Comparison of ENCODE assay signal across 7 cellular contexts in the genomic region with DNA sequence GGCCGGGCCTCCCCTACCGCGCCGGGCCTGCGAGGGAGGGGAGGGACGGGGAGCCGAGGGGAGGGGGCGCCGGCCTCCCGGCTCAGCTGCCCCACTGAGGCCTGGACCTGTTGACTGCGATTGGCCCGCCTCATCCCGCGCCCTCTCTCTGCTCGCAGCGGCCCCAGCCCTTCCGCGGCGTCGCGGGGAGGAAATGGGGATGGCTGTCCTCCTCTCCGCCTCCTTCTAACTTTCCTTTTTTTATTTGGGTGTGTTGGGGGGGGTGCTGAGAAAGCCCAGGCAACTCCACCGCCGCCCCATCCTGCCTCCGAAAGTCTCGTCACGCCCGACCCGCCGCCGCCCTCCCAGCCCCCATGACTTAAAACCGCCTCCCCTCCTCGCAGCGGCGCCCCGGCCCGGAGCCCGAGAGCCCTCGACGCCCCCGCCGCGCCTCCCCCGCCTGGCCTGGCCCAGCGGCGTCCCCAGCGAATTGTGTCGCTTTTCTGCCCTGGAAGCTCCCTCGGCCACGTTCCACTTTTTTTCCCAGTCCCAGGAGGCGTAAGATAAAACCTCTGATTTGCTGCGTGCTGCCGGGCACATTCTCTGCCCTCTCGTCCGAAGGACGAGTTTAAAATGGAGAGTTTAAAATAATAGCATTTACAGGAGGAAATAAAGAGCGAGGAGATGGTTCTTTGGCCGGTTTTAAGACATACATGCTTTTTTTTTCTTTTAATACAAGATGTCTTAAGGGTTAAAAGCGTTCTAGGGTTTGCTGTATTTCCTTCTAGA. TPM values are rescaled to one million over a fixed set of nuclear protein-coding genes. Genes with fewer than 3 reads are reported as not detected.
DNase-seq lines count a peak whose midpoint lies in the region; ATAC-seq, FAIRE-seq and TF ChIP-seq lines count a peak whose summit lies in the region.

No MANE protein-coding gene starts in this region.

- H3K27ac ChIP-seq in endothelial cell of umbilical vein (ENCODE audit: insufficient read depth, low read depth, low read length) (peak overlapping the region; percentile 97), mesodermal cell (ENCODE audit: low read depth, low read length, severe bottlenecking) (peak overlapping the region; percentile 95)

- 0% methylated on average over 23 to 25 of the region's 59 CpGs for WGBS in mesodermal cell (ENCODE audit: insufficient coverage in 2 of 2), 2 experiments

- dilution Hi-C loops in endothelial cell of umbilical vein (cut with MboI; ENCODE audit: extremely low pct_ligation_motif_present, low sequenced_read_pairs), result no loop called here

- CTCF ChIA-PET in endothelial cell of umbilical vein (lab: Charles Lee), result interaction anchor here (0.7 to 3.1 kb wide), 11 partner anchors 8 to 447 kb away, joined by 3 to 38 read pairs (median 6); no protein-coding TSS in a partner anchor

- H3K9me1 ChIP-seq in endothelial cell of umbilical vein (replicated peaks; ENCODE audit: control insufficient read depth, extremely low read depth, insufficient read depth, low read length), result no peaks in the 10 kb centered on the region

- POLR2A ChIA-PET in endothelial cell of umbilical vein (lab: Charles Lee), result interaction anchor here (0.6 to 2.2 kb wide), 4 partner anchors 8 to 813 kb away, joined by 3 to 11 read pairs (median 4); no protein-coding TSS in a partner anchor

- H3K79me2 ChIP-seq in endothelial cell of umbilical vein (ENCODE audit: control insufficient read depth, insufficient read depth, low read length), result no peaks in the 10 kb centered on the region

- ATAC-seq in GM18502 (IDR thresholded peaks at IDR 0.05; ENCODE audit: poor library complexity, unreplicated experiment) (peak; percentile 38), HG02759 (IDR thresholded peaks at IDR 0.05; ENCODE audit: unreplicated experiment) (peak; percentile 47)

- TF ChIP-seq POLR2A in endothelial cell of umbilical vein (IDR thresholded peaks at IDR 0.05; ENCODE audit: low read depth, low read length), result no peak

- TSS peak; percentile 63 for BruUV-seq in endothelial cell of umbilical vein (replicated peaks; lab: Mats Ljungman, UMichigan)

- H3K36me3 ChIP-seq in endothelial cell of umbilical vein (ENCODE audit: control insufficient read depth in 2 of 2, extremely low read depth in 1 of 2, insufficient read depth in 2 of 2, low read length in 2 of 2), result no peaks in the 10 kb centered on the region
- H3K36me3 ChIP-seq in mesodermal cell (ENCODE audit: control insufficient read depth, insufficient read depth, low read length), result no peaks in the 10 kb centered on the region

- H3K4me1 ChIP-seq in endothelial cell of umbilical vein (ENCODE audit: control insufficient read depth, extremely low read depth, insufficient read depth, low read length) (peaks cover 29% of the 10 kb centered on the region), mesodermal cell (ENCODE audit: control insufficient read depth, insufficient read depth, low read length, poor library complexity, severe bottlenecking) (peaks cover 19% of the 10 kb centered on the region)

- H4K20me1 ChIP-seq in endothelial cell of umbilical vein (replicated peaks; ENCODE audit: control insufficient read depth, extremely low read depth, insufficient read depth, low read length), result no peaks in the 10 kb centered on the region

- H2AFZ ChIP-seq in endothelial cell of umbilical vein (ENCODE audit: low read depth, low read length), result peak overlapping the region; percentile 74

- TF ChIP-seq CTCF in endothelial cell of umbilical vein (IDR thresholded peaks at IDR 0.05; ENCODE audit: extremely low read depth in 1 of 2, insufficient read depth in 1 of 2, low read depth in 1 of 2, low read length in 2 of 2), result no peak

- peak overlapping the region; percentile 99 for H3K9ac ChIP-seq in endothelial cell of umbilical vein (replicated peaks; ENCODE audit: extremely low read depth, insufficient read depth, low read length)

- DNase-seq in NCI-H446 treated with DMSO at 0.1 percent for 48 hours (lab: John Stamatoyannopoulos, UW), result peak; percentile 83
- peak in 2 of 3 experiments; percentile 17 to 29 for DNase-seq in activated CD8-positive, alpha-beta memory T cell treated with anti-CD3 and anti-CD28 coated beads for 48 hours (ENCODE audit: low read depth in 2 of 3, low spot score in 2 of 3)
- DNase-seq in endothelial cell of umbilical vein (ENCODE audit: low read depth, low spot score), result peak; percentile 70
- DNase-seq in stimulated activated naive CD4-positive, alpha-beta T cell (lab: John Stamatoyannopoulos, UW), result peak; percentile 24 to 68 (median 47)

- peak overlapping the region; percentile 100 for H3K4me2 ChIP-seq in endothelial cell of umbilical vein (ENCODE audit: insufficient read depth, low read length)

- H3K4me3 ChIP-seq in endothelial cell of umbilical vein (replicated peaks in 1 of 3; ENCODE audit: insufficient read depth in 1 of 3, low read depth in 1 of 3, low read length in 3 of 3), result peak overlapping the region; percentile 48 to 73 (median 53)
- peak overlapping the region; percentile 71 for H3K4me3 ChIP-seq in mesodermal cell (ENCODE audit: extremely low read depth, insufficient read depth, low read length, poor library complexity, severe bottlenecking)

- no peaks in the 10 kb centered on the region for H3K27me3 ChIP-seq in endothelial cell of umbilical vein (ENCODE audit: control insufficient read depth in 2 of 2, insufficient read depth in 2 of 2, low read length in 2 of 2)

- H3K9me3 ChIP-seq in endothelial cell of umbilical vein (replicated peaks; ENCODE audit: control insufficient read depth, insufficient read depth, low read length) (no peaks in the 10 kb centered on the region), mesodermal cell (ENCODE audit: control insufficient read depth, low read length) (no peaks in the 10 kb centered on the region)

- FAIRE-seq in endothelial cell of umbilical vein (lab: Jason Lieb, UNC), result no peak

- intact Hi-C loops in endothelial cell of umbilical vein (cut with micrococcal nuclease), result loop anchor here (1.0 to 10.0 kb wide), 8 partner anchors 8 to 798 kb away; partner anchors contain the start of genes BMI1 and MLLT10

TF ChIP-seq in endothelial cell of umbilical vein, 7 proteins besides CTCF, POLR2A, EP300 and RAD21:
- TF ChIP-seq EZH2 (IDR thresholded peaks at IDR 0.05; ENCODE audit: borderline replicate concordance, low read depth, low read length, severe bottlenecking), result no peak
- no peak for TF ChIP-seq JUN (IDR thresholded peaks at IDR 0.05; ENCODE audit: borderline replicate concordance, insufficient read depth, insufficient read length, low read depth)
- TF ChIP-seq POLR2AphosphoS5 (IDR thresholded peaks at IDR 0.05; ENCODE audit: insufficient read depth, low read depth, low read length), result no peak
- no peak for TF ChIP-seq MAX (IDR thresholded peaks at IDR 0.05; ENCODE audit: insufficient read depth, insufficient read length)
- TF ChIP-seq MYC (IDR thresholded peaks at IDR 0.05; ENCODE audit: low read depth, low read length), result no peak
- no peak for TF ChIP-seq FOS (IDR thresholded peaks at IDR 0.05; ENCODE audit: borderline replicate concordance, insufficient read depth, low read length)
- no peak for TF ChIP-seq GATA2 (IDR thresholded peaks at IDR 0.05; ENCODE audit: insufficient read depth, insufficient read length, low read depth, low read length)

RNA-seq across cellular contexts. Expression of gene SKIDA1, which starts 0.9 kb away (rescaled TPM):
- 0.71 and 0.83 TPM in 2 replicates for total RNA-seq in endothelial cell of umbilical vein
- polyA plus RNA-seq in endothelial cell of umbilical vein, result 0.11 and 0.21 TPM in 2 replicates
- 0.18 and 0.23 TPM in 2 replicates for polyA plus RNA-seq in endothelial cell of umbilical vein (2011; cell fraction: cytosol; rRNA removed)
- polyA plus RNA-seq in endothelial cell of umbilical vein (2011; cell fraction: nucleus; rRNA removed), result 0.35 and 1.5 TPM in 2 replicates
- 0.27 and 0.33 TPM in 2 replicates for polyA plus RNA-seq in endothelial cell of umbilical vein (2012)
- 0.36 and 0.73 TPM in 2 replicates for polyA minus RNA-seq in endothelial cell of umbilical vein
- 0.41 TPM for polyA minus RNA-seq in endothelial cell of umbilical vein (2011; cell fraction: cytosol; rRNA and poly(A)+ RNA removed)
- polyA minus RNA-seq in endothelial cell of umbilical vein (2011; cell fraction: nucleus; rRNA and poly(A)+ RNA removed), result 0.24 and 0.53 TPM in 2 replicates
- 11.4 TPM for polyA plus RNA-seq in mesodermal cell (2013, experiment 1 of 2)
- polyA plus RNA-seq in mesodermal cell (2013, experiment 2 of 2), result 10.3 TPM

RNA-seq across cellular contexts. Expression of gene MLLT10, which starts 7.7 kb away (rescaled TPM):
- total RNA-seq in endothelial cell of umbilical vein, result 54.0 and 54.6 TPM in 2 replicates
- 30.6 and 35.4 TPM in 2 replicates for polyA plus RNA-seq in endothelial cell of umbilical vein
- 25.9 and 26.4 TPM in 2 replicates for polyA plus RNA-seq in endothelial cell of umbilical vein (2011; cell fraction: cytosol; rRNA removed)
- 78.7 and 85.6 TPM in 2 replicates for polyA plus RNA-seq in endothelial cell of umbilical vein (2011; cell fraction: nucleus; rRNA removed)
- polyA plus RNA-seq in endothelial cell of umbilical vein (2012), result 23.7 and 30.4 TPM in 2 replicates
- polyA minus RNA-seq in endothelial cell of umbilical vein, result 133 and 157 TPM in 2 replicates
- 9.7 TPM for polyA minus RNA-seq in endothelial cell of umbilical vein (2011; cell fraction: cytosol; rRNA and poly(A)+ RNA removed)
- 123 and 131 TPM in 2 replicates for polyA minus RNA-seq in endothelial cell of umbilical vein (2011; cell fraction: nucleus; rRNA and poly(A)+ RNA removed)
- 45.1 TPM for polyA plus RNA-seq in mesodermal cell (2013, experiment 1 of 2)
- 40.1 TPM for polyA plus RNA-seq in mesodermal cell (2013, experiment 2 of 2)

Comparison
In these comparisons a context has a peak if more than half of its experiments do, and no peak if none do; other contexts are left out.
1. Peak in every context shown above with its lines: DNase-seq, ATAC-seq, H3K4me3 ChIP-seq and H3K27ac ChIP-seq.
2. DNase-seq: peak in every context shown above with its lines; median percentile 83 in NCI-H446 treated with DMSO at 0.1 percent for 48 hours; 70 in endothelial cell of umbilical vein; 47 in stimulated activated naive CD4-positive, alpha-beta T cell; 23 in activated CD8-positive, alpha-beta memory T cell treated with anti-CD3 and anti-CD28 coated beads for 48 hours.